Comparison of ENCODE assay signal across 13 cellular contexts in genomic region chr1:101130673-101131072, GRCh38.
DNase-seq lines count a peak whose midpoint lies in the region; ATAC-seq, FAIRE-seq and TF ChIP-seq lines count a peak whose summit lies in the region.
"Had no signal": no experiment of that assay in that cellular context is flagged by ENCODE, and none has a peak within 500 bp of the region (broad histone marks: within the 10 kb centered on the region; RNA-seq: fewer than 3 reads in every experiment).

No MANE protein-coding gene starts in this region.

- no peak for TF ChIP-seq EP300 in Ishikawa (IDR thresholded peaks at IDR 0.05; ENCODE audit: borderline replicate concordance)
- TF ChIP-seq EP300 in suprapubic skin (IDR thresholded peaks at IDR 0.05): no peak

- peak overlapping the region; percentile 44 for H3K27ac Mint-ChIP-seq in central memory CD8-positive, alpha-beta T cell (ENCODE audit: low read depth)

- H3K9me3 ChIP-seq in suprapubic skin: no peaks in the 10 kb centered on the region

- H3K27me3 Mint-ChIP-seq in central memory CD8-positive, alpha-beta T cell: no peaks in the 10 kb centered on the region

- no peaks in the 10 kb centered on the region for H3K36me3 ChIP-seq in suprapubic skin

- WGBS in suprapubic skin: 74% methylated on average over 6 of the region's 6 CpGs

- no peaks in the 10 kb centered on the region for H3K4me1 ChIP-seq in suprapubic skin

- no peak for TF ChIP-seq RAD21 in Ishikawa (IDR thresholded peaks at IDR 0.05; ENCODE audit: low read depth)

- H3K36me3 Mint-ChIP-seq in central memory CD8-positive, alpha-beta T cell (ENCODE audit: insufficient read depth): peaks cover 4% of the 10 kb centered on the region

- no peak for ATAC-seq in central memory CD8-positive, alpha-beta T cell (replicated peaks; ENCODE audit: extremely low read depth, poor library complexity, severe bottlenecking)
- no peak for ATAC-seq in left lobe of liver

- peaks cover 49% of the 10 kb centered on the region for H3K4me1 Mint-ChIP-seq in central memory CD8-positive, alpha-beta T cell

- no peaks in the 10 kb centered on the region for H3K9me3 Mint-ChIP-seq in central memory CD8-positive, alpha-beta T cell
- H3K9me3 Mint-ChIP-seq: H9 had no signal

- H3K4me3 ChIP-seq in suprapubic skin: no peak overlapping the region

- no peak for TF ChIP-seq CTCF in suprapubic skin (IDR thresholded peaks at IDR 0.05)

- H3K27ac ChIP-seq in suprapubic skin: no peak overlapping the region

- H3K27me3 ChIP-seq in suprapubic skin: no peaks in the 10 kb centered on the region

- H3K4me3 Mint-ChIP-seq in central memory CD8-positive, alpha-beta T cell: no peak overlapping the region
- H3K4me3 Mint-ChIP-seq: H9 had no signal

- no peak for TF ChIP-seq POLR2A in GM12892 (IDR thresholded peaks at IDR 0.05; ENCODE audit: low read depth, low read length)
- no peak for TF ChIP-seq POLR2A in suprapubic skin (IDR thresholded peaks at IDR 0.05)

- no peak for FAIRE-seq in GM12892 (lab: Jason Lieb, UNC)
- FAIRE-seq: islet of Langerhans had no signal

- peak; percentile 51 for DNase-seq in Daoy (ENCODE audit: low read depth)
- no peak for DNase-seq in central memory CD8-positive, alpha-beta T cell (ENCODE audit: low spot score in 2 of 2)
- peak; percentile 70 for DNase-seq in non-pigmented ciliary epithelial cell (ENCODE audit: low read depth)
- DNase-seq in GM12892 (ENCODE audit: insufficient read length): no peak
- no peak for DNase-seq in suprapubic skin (ENCODE audit: low spot score in 2 of 2)
- DNase-seq in left lobe of liver (ENCODE audit: low spot score): no peak
- DNase-seq: activated CD4-positive, alpha-beta T cell treated with anti-CD3 and anti-CD28 coated beads, Interleukin-2, amount 50 U/mL, for 4 hours; C1 segment of cervical spinal cord; H9; NCI-H2029; NCI-H526 treated with DMSO at 0.1 percent for 48 hours had no signal

TF ChIP-seq in Ishikawa, 13 proteins besides CTCF, POLR2A, EP300 and RAD21:
- TF ChIP-seq FOXM1 (IDR thresholded peaks at IDR 0.05; ENCODE audit: borderline replicate concordance, low read depth): no peak
- TF ChIP-seq NFIC (IDR thresholded peaks at IDR 0.05): peak; percentile 49; the same call in 1 of the 2 replicates
- TF ChIP-seq CREB1 (IDR thresholded peaks at IDR 0.05; ENCODE audit: low read depth): no peak
- TF ChIP-seq, protein P1, sequence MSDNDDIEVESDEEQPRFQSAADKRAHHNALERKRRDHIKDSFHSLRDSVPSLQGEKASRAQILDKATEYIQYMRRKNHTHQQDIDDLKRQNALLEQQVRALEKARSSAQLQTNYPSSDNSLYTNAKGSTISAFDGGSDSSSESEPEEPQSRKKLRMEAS (IDR thresholded peaks at IDR 0.05): no peak
- no peak for TF ChIP-seq CEBPB (IDR thresholded peaks at IDR 0.05)
- TF ChIP-seq REST (IDR thresholded peaks at IDR 0.05; ENCODE audit: low read depth): no peak
- TF ChIP-seq YY1 (IDR thresholded peaks at IDR 0.05; ENCODE audit: low read depth): no peak
- TF ChIP-seq TEAD4 (IDR thresholded peaks at IDR 0.05): peak; percentile 40; the same call in 1 of the 2 replicates
- no peak for TF ChIP-seq TCF12 (IDR thresholded peaks at IDR 0.05; ENCODE audit: low read depth)
- TF ChIP-seq TAF1 (IDR thresholded peaks at IDR 0.05; ENCODE audit: low read depth): no peak
- TF ChIP-seq EGR1 (IDR thresholded peaks at IDR 0.05): no peak
- no peak for TF ChIP-seq ZBTB7A (IDR thresholded peaks at IDR 0.05; ENCODE audit: low read depth)
- TF ChIP-seq, protein P2, sequence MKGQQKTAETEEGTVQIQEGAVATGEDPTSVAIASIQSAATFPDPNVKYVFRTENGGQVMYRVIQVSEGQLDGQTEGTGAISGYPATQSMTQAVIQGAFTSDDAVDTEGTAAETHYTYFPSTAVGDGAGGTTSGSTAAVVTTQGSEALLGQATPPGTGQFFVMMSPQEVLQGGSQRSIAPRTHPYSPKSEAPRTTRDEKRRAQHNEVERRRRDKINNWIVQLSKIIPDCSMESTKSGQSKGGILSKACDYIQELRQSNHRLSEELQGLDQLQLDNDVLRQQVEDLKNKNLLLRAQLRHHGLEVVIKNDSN (IDR thresholded peaks at IDR 0.05): no peak

Comparison
In these comparisons a context has a peak if more than half of its experiments do, and no peak if none do; other contexts are left out.
1. DNase-seq: peak in Daoy (single experiment) and non-pigmented ciliary epithelial cell (single experiment); none in central memory CD8-positive, alpha-beta T cell (0 of 2), GM12892 (single experiment), suprapubic skin (0 of 2) and left lobe of liver (single experiment).